In the genomic region with DNA sequence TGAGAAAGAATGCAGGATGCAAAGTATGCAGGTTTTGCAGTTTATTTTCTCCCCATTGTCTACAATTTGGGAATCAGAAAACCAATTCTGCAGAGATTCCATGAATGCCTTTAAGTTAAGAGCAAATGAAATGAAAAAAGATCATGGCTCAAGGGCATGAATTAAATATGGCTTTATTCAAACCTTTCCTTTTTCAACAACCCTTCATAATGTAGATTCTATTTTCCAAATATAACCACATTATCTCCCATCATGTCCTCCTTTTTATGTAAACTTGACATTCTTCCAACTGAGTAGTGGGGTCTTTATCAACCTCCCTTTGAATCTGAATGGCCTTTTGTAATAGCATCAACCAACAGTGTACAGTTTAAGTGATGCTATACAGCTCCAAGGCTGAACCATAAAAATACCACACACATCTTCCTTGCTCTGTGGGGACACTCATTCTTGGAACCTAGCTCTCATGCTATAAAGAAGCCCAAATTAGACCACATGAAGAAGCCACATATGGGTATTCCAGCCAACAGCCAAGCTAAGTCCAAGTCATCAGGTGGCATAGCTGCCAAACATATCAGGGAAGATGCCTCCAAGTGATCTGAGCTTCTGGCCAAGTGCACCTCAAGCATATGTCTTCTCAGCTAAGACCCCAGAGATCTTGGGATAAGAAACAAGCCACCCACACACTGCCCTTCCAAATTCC, we compare ENCODE assay signal across 1 cellular context.
TF ChIP-seq lines count a peak whose summit lies in the region.

No MANE protein-coding gene starts in this region.

TF ChIP-seq in H1, 55 proteins besides CTCF, POLR2A, EP300 and RAD21:
- TF ChIP-seq CBX5 (IDR thresholded peaks at IDR 0.05; ENCODE audit: low read depth, low read length) (no peak), FOSL1 (IDR thresholded peaks at IDR 0.05; ENCODE audit: insufficient read depth, low read depth, low read length) (no peak), MAFK (IDR thresholded peaks at IDR 0.05; ENCODE audit: low read depth, low read length) (no peak), JUND (IDR thresholded peaks at IDR 0.05; ENCODE audit: low read length) (no peak), TBP (IDR thresholded peaks at IDR 0.05; ENCODE audit: low read depth, low read length) (no peak), SIX5 (IDR thresholded peaks at IDR 0.05; ENCODE audit: low read depth, low read length) (no peak), CHD2 (IDR thresholded peaks at IDR 0.05; ENCODE audit: low read length) (no peak), NANOG (IDR thresholded peaks at IDR 0.05; ENCODE audit: insufficient read depth, low read depth, low read length, poor library complexity, severe bottlenecking) (no peak), CBX8 (IDR thresholded peaks at IDR 0.05; ENCODE audit: borderline replicate concordance, low read depth, low read length) (no peak), SIN3A (conservative IDR thresholded peaks at IDR 0.05 in 1 of 2, IDR thresholded peaks at IDR 0.05 in 1 of 2; ENCODE audit: low read depth in 1 of 2, low read length in 2 of 2) (no peak), CEBPB (IDR thresholded peaks at IDR 0.05; ENCODE audit: low read depth, low read length) (no peak), BACH1 (IDR thresholded peaks at IDR 0.05; ENCODE audit: low read length) (no peak), POLR2AphosphoS5 (IDR thresholded peaks at IDR 0.05; ENCODE audit: low read depth, low read length) (no peak), CTBP2 (IDR thresholded peaks at IDR 0.05; ENCODE audit: borderline replicate concordance, insufficient read depth, insufficient read length, low read length) (no peak)
